Comparison of ENCODE assay signal across 1 cellular context in the genomic region with DNA sequence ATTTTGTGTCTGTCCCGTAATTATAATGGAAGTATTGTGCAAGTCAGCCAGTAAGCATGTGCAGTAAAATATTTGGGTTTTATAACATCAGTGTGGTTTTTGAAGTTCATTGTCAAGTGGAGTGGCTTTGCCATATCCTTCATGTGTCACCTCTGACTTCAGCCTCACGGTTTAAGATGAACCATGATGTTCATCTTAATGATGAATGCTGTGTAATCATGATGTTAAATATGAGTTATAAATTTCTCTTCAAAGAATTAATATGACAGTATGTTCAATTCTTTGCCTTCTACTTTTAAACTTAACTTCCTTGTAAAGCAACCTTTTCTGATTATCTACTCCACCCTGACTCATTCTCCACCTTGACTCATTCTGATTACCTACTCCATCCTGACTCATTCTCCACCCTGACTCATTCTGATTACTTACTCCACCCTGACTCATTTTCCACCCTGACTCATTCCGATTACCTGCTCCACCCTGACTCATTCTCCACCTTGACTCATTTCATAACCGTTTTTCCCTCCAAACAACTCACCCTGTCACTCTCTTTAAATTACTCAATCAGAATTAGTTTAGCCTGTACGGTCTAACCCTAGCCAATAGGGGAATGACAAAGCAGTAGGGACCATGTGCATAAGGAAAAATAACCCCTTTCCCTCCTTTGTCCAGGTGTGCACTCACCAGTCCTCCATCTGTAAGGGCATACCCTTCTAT.
TF ChIP-seq lines count a peak whose summit lies in the region.

No MANE protein-coding gene starts in this region.

TF ChIP-seq in GM12878, 131 proteins besides CTCF, POLR2A, EP300 and RAD21 (continued from another document and continues in another):
- TF ChIP-seq, protein P1, sequence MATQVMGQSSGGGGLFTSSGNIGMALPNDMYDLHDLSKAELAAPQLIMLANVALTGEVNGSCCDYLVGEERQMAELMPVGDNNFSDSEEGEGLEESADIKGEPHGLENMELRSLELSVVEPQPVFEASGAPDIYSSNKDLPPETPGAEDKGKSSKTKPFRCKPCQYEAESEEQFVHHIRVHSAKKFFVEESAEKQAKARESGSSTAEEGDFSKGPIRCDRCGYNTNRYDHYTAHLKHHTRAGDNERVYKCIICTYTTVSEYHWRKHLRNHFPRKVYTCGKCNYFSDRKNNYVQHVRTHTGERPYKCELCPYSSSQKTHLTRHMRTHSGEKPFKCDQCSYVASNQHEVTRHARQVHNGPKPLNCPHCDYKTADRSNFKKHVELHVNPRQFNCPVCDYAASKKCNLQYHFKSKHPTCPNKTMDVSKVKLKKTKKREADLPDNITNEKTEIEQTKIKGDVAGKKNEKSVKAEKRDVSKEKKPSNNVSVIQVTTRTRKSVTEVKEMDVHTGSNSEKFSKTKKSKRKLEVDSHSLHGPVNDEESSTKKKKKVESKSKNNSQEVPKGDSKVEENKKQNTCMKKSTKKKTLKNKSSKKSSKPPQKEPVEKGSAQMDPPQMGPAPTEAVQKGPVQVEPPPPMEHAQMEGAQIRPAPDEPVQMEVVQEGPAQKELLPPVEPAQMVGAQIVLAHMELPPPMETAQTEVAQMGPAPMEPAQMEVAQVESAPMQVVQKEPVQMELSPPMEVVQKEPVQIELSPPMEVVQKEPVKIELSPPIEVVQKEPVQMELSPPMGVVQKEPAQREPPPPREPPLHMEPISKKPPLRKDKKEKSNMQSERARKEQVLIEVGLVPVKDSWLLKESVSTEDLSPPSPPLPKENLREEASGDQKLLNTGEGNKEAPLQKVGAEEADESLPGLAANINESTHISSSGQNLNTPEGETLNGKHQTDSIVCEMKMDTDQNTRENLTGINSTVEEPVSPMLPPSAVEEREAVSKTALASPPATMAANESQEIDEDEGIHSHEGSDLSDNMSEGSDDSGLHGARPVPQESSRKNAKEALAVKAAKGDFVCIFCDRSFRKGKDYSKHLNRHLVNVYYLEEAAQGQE (IDR thresholded peaks at IDR 0.05; ENCODE audit: low read depth, low read length), result 0 out of 2 replicates have a peak, but pooled peaks have one; percentile 38
- no peak for TF ChIP-seq PAX8 (IDR thresholded peaks at IDR 0.05)
- TF ChIP-seq IRF4 (IDR thresholded peaks at IDR 0.05; ENCODE audit: low read depth, low read length), result peak; percentile 98
- no peak for TF ChIP-seq RAD51 (IDR thresholded peaks at IDR 0.05)
- peak; percentile 41 for TF ChIP-seq RELA (IDR thresholded peaks at IDR 0.05; ENCODE audit: borderline replicate concordance, partially characterized antibody)
- TF ChIP-seq, protein P2, sequence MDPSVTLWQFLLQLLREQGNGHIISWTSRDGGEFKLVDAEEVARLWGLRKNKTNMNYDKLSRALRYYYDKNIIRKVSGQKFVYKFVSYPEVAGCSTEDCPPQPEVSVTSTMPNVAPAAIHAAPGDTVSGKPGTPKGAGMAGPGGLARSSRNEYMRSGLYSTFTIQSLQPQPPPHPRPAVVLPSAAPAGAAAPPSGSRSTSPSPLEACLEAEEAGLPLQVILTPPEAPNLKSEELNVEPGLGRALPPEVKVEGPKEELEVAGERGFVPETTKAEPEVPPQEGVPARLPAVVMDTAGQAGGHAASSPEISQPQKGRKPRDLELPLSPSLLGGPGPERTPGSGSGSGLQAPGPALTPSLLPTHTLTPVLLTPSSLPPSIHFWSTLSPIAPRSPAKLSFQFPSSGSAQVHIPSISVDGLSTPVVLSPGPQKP (IDR thresholded peaks at IDR 0.05; ENCODE audit: low read depth, low read length), result no peak
- peak; percentile 73 for TF ChIP-seq IKZF1 (conservative IDR thresholded peaks at IDR 0.05)
- no peak for TF ChIP-seq ZNF217 (IDR thresholded peaks at IDR 0.05)
- TF ChIP-seq CEBPB (IDR thresholded peaks at IDR 0.05; ENCODE audit: borderline replicate concordance in 1 of 2, low read depth in 2 of 2, low read length in 2 of 2), result peak in 1 of 2 experiments; percentile 92; a peak in 1 of 4 replicates
- TF ChIP-seq MYC (IDR thresholded peaks at IDR 0.05; ENCODE audit: insufficient read depth, insufficient read length, insufficient replicate concordance, low read length, severe bottlenecking), result no peak
- peak; percentile 100 for TF ChIP-seq JUNB (IDR thresholded peaks at IDR 0.05)
- TF ChIP-seq BCL11A (IDR thresholded peaks at IDR 0.05; ENCODE audit: low read depth, low read length), result peak; percentile 99
- TF ChIP-seq JUND (IDR thresholded peaks at IDR 0.05; ENCODE audit: low read depth, low read length), result 0 out of 2 replicates have a peak, but pooled peaks have one; percentile 64
- TF ChIP-seq, protein P3, sequence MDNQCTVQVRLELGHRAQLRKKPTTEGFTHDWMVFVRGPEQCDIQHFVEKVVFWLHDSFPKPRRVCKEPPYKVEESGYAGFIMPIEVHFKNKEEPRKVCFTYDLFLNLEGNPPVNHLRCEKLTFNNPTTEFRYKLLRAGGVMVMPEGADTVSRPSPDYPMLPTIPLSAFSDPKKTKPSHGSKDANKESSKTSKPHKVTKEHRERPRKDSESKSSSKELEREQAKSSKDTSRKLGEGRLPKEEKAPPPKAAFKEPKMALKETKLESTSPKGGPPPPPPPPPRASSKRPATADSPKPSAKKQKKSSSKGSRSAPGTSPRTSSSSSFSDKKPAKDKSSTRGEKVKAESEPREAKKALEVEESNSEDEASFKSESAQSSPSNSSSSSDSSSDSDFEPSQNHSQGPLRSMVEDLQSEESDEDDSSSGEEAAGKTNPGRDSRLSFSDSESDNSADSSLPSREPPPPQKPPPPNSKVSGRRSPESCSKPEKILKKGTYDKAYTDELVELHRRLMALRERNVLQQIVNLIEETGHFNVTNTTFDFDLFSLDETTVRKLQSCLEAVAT (IDR thresholded peaks at IDR 0.05), result 0 out of 2 replicates have a peak, but pooled peaks have one; percentile 17
- TF ChIP-seq RFX5 (IDR thresholded peaks at IDR 0.05; ENCODE audit: low read depth, low read length), result no peak
- peak; percentile 65; the same call in 1 of the 2 replicates for TF ChIP-seq TCF7 (IDR thresholded peaks at IDR 0.05; ENCODE audit: borderline replicate concordance)
- no peak for TF ChIP-seq SMAD1 (IDR thresholded peaks at IDR 0.05; ENCODE audit: low read depth, partially characterized antibody)
- TF ChIP-seq, protein P4, sequence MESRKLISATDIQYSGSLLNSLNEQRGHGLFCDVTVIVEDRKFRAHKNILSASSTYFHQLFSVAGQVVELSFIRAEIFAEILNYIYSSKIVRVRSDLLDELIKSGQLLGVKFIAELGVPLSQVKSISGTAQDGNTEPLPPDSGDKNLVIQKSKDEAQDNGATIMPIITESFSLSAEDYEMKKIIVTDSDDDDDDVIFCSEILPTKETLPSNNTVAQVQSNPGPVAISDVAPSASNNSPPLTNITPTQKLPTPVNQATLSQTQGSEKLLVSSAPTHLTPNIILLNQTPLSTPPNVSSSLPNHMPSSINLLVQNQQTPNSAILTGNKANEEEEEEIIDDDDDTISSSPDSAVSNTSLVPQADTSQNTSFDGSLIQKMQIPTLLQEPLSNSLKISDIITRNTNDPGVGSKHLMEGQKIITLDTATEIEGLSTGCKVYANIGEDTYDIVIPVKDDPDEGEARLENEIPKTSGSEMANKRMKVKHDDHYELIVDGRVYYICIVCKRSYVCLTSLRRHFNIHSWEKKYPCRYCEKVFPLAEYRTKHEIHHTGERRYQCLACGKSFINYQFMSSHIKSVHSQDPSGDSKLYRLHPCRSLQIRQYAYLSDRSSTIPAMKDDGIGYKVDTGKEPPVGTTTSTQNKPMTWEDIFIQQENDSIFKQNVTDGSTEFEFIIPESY (IDR thresholded peaks at IDR 0.05), result no peak
- TF ChIP-seq, protein P5, sequence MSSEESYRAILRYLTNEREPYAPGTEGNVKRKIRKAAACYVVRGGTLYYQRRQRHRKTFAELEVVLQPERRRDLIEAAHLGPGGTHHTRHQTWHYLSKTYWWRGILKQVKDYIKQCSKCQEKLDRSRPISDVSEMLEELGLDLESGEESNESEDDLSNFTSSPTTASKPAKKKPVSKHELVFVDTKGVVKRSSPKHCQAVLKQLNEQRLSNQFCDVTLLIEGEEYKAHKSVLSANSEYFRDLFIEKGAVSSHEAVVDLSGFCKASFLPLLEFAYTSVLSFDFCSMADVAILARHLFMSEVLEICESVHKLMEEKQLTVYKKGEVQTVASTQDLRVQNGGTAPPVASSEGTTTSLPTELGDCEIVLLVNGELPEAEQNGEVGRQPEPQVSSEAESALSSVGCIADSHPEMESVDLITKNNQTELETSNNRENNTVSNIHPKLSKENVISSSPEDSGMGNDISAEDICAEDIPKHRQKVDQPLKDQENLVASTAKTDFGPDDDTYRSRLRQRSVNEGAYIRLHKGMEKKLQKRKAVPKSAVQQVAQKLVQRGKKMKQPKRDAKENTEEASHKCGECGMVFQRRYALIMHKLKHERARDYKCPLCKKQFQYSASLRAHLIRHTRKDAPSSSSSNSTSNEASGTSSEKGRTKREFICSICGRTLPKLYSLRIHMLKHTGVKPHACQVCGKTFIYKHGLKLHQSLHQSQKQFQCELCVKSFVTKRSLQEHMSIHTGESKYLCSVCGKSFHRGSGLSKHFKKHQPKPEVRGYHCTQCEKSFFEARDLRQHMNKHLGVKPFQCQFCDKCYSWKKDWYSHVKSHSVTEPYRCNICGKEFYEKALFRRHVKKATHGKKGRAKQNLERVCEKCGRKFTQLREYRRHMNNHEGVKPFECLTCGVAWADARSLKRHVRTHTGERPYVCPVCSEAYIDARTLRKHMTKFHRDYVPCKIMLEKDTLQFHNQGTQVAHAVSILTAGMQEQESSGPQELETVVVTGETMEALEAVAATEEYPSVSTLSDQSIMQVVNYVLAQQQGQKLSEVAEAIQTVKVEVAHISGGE (CRISPR knock-in tag; IDR thresholded peaks at IDR 0.05), result no peak
- peak; percentile 67; the same call in 1 of the 3 replicates for TF ChIP-seq POU2F2 (IDR thresholded peaks at IDR 0.05; ENCODE audit: borderline replicate concordance, low read depth, low read length)
- TF ChIP-seq KLF5 (IDR thresholded peaks at IDR 0.05; ENCODE audit: partially characterized antibody), result no peak
- TF ChIP-seq, protein P6, sequence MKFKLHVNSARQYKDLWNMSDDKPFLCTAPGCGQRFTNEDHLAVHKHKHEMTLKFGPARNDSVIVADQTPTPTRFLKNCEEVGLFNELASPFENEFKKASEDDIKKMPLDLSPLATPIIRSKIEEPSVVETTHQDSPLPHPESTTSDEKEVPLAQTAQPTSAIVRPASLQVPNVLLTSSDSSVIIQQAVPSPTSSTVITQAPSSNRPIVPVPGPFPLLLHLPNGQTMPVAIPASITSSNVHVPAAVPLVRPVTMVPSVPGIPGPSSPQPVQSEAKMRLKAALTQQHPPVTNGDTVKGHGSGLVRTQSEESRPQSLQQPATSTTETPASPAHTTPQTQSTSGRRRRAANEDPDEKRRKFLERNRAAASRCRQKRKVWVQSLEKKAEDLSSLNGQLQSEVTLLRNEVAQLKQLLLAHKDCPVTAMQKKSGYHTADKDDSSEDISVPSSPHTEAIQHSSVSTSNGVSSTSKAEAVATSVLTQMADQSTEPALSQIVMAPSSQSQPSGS (IDR thresholded peaks at IDR 0.05; ENCODE audit: low read length), result peak; percentile 99
- TF ChIP-seq CHD4 (IDR thresholded peaks at IDR 0.05), result no peak
- peak; percentile 93 for TF ChIP-seq PML (IDR thresholded peaks at IDR 0.05; ENCODE audit: low read length)
- TF ChIP-seq BACH1 (IDR thresholded peaks at IDR 0.05; ENCODE audit: borderline replicate concordance), result peak; percentile 80; the same call in 1 of the 2 replicates
- peak; percentile 100 for TF ChIP-seq NFIC (IDR thresholded peaks at IDR 0.05; ENCODE audit: low read depth, low read length)
- TF ChIP-seq MXI1 (IDR thresholded peaks at IDR 0.05; ENCODE audit: low read depth, low read length), result no peak
- peak; percentile 92 for TF ChIP-seq MTA3 (IDR thresholded peaks at IDR 0.05; ENCODE audit: borderline replicate concordance, low read length)
- TF ChIP-seq, protein P7, sequence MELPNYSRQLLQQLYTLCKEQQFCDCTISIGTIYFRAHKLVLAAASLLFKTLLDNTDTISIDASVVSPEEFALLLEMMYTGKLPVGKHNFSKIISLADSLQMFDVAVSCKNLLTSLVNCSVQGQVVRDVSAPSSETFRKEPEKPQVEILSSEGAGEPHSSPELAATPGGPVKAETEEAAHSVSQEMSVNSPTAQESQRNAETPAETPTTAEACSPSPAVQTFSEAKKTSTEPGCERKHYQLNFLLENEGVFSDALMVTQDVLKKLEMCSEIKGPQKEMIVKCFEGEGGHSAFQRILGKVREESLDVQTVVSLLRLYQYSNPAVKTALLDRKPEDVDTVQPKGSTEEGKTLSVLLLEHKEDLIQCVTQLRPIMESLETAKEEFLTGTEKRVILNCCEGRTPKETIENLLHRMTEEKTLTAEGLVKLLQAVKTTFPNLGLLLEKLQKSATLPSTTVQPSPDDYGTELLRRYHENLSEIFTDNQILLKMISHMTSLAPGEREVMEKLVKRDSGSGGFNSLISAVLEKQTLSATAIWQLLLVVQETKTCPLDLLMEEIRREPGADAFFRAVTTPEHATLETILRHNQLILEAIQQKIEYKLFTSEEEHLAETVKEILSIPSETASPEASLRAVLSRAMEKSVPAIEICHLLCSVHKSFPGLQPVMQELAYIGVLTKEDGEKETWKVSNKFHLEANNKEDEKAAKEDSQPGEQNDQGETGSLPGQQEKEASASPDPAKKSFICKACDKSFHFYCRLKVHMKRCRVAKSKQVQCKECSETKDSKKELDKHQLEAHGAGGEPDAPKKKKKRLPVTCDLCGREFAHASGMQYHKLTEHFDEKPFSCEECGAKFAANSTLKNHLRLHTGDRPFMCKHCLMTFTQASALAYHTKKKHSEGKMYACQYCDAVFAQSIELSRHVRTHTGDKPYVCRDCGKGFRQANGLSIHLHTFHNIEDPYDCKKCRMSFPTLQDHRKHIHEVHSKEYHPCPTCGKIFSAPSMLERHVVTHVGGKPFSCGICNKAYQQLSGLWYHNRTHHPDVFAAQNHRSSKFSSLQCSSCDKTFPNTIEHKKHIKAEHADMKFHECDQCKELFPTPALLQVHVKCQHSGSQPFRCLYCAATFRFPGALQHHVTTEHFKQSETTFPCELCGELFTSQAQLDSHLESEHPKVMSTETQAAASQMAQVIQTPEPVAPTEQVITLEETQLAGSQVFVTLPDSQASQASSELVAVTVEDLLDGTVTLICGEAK (IDR thresholded peaks at IDR 0.05; ENCODE audit: borderline replicate concordance), result no peak
- no peak for TF ChIP-seq SMC3 (IDR thresholded peaks at IDR 0.05; ENCODE audit: borderline replicate concordance, low read length)
- peak; percentile 95 for TF ChIP-seq DPF2 (IDR thresholded peaks at IDR 0.05)
